Comparison of ENCODE assay signal across 14 cellular contexts in the genomic region with DNA sequence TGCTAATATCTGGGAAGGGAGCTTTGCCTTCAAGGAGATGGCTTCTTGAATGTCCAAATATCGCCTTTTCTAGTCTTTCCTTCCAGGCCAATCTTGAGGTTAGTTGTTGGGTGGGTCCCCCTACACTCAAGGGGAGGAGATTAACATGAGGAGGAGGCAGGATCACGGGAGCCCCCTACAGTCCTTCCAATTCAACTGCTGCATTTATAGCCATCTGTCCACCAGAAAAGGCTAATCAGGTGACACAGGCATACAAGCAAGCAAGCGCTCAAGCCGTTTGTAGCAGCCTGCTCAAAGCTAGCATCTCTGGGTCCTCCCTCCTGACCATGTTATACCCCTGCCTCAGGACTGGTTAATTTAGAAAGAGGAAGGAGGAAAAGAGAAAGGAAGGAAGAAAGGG.
DNase-seq lines count a peak whose midpoint lies in the region; ATAC-seq and TF ChIP-seq lines count a peak whose summit lies in the region.
"Had no signal": no experiment of that assay in that cellular context is flagged by ENCODE, and none has a peak within 500 bp of the region (broad histone marks: within the 10 kb centered on the region; RNA-seq: fewer than 3 reads in every experiment).

No MANE protein-coding gene starts in this region.

- H3F3A ChIP-seq in neural cell (ENCODE audit: insufficient read depth, low read length, poor library complexity, severe bottlenecking) = no peaks in the 10 kb centered on the region

- H3K27me3 ChIP-seq in neural cell (ENCODE audit: insufficient read depth, low read depth, low read length) = no peaks in the 10 kb centered on the region
- peaks cover 45% of the 10 kb centered on the region for H3K27me3 ChIP-seq in left ventricle myocardium inferior (ENCODE audit: low read depth)

- H3K36me3 ChIP-seq in neural cell (ENCODE audit: insufficient read depth, low read length) = no peaks in the 10 kb centered on the region
- no peaks in the 10 kb centered on the region for H3K36me3 ChIP-seq in left ventricle myocardium inferior

- peaks cover 5% of the 10 kb centered on the region for H3K9me3 ChIP-seq in neural cell (ENCODE audit: low read length)
- no peaks in the 10 kb centered on the region for H3K9me3 ChIP-seq in left ventricle myocardium inferior (replicated peaks)

- no peak overlapping the region for H3K27ac Mint-ChIP-seq in activated naive CD8-positive, alpha-beta T cell treated with anti-CD3 and anti-CD28 coated beads for 36 hours
- H3K27ac Mint-ChIP-seq: activated CD4-positive, alpha-beta T cell treated with anti-CD3 and anti-CD28 coated beads, Interleukin-2, amount 10 ng/mL, durations not matched to agents 24 days and 14 days had no signal

- intact Hi-C loops in left ventricle myocardium inferior (cut with micrococcal nuclease) = no loop called here

- H4K20me1 ChIP-seq in neural cell (ENCODE audit: insufficient read depth) = no peaks in the 10 kb centered on the region

- no peaks in the 10 kb centered on the region for H3K9me3 Mint-ChIP-seq in activated naive CD8-positive, alpha-beta T cell treated with anti-CD3 and anti-CD28 coated beads for 36 hours
- H3K9me3 Mint-ChIP-seq: activated CD4-positive, alpha-beta T cell treated with anti-CD3 and anti-CD28 coated beads, Interleukin-2, amount 10 ng/mL, durations not matched to agents 24 days and 14 days had no signal

- peak overlapping the region; percentile 4 for H2AFZ ChIP-seq in neural cell (ENCODE audit: low read depth, low read length)

- no peak for TF ChIP-seq RAD21 in neural cell (conservative IDR thresholded peaks at IDR 0.05)

- no peaks in the 10 kb centered on the region for H3K79me2 ChIP-seq in neural cell (replicated peaks; ENCODE audit: insufficient read depth, low read length)

- peaks cover 9% of the 10 kb centered on the region for H3K27me3 Mint-ChIP-seq in activated naive CD8-positive, alpha-beta T cell treated with anti-CD3 and anti-CD28 coated beads for 36 hours

- H3K4me1 Mint-ChIP-seq in activated naive CD8-positive, alpha-beta T cell treated with anti-CD3 and anti-CD28 coated beads for 36 hours = peaks cover 5% of the 10 kb centered on the region

- H3K36me3 Mint-ChIP-seq in activated naive CD8-positive, alpha-beta T cell treated with anti-CD3 and anti-CD28 coated beads for 36 hours = no peaks in the 10 kb centered on the region

- H3K9me2 ChIP-seq in neural cell (ENCODE audit: insufficient read depth, low read length) = no peaks in the 10 kb centered on the region

- DNase-seq in ELF-1 (ENCODE audit: low read depth, low spot score) = peak; percentile 32
- DNase-seq in NAMALWA (ENCODE audit: low spot score) = peak; percentile 26
- DNase-seq in astrocyte of the spinal cord (ENCODE audit: low read depth, low spot score) = no peak
- DNase-seq in left ventricle myocardium inferior = no peak
- DNase-seq in NCI-H187 (lab: John Stamatoyannopoulos, UW) = no peak
- DNase-seq in activated naive CD8-positive, alpha-beta T cell treated with anti-CD3 and anti-CD28 coated beads for 36 hours = no peak
- DNase-seq: activated CD4-positive, alpha-beta T cell treated with anti-CD3 and anti-CD28 coated beads, Interleukin-2, amount 10 ng/mL, durations not matched to agents 24 days and 14 days; foreskin melanocyte; stimulated activated CD4-positive, alpha-beta T cell treated with anti-CD3 and anti-CD28 coated beads, Interleukin-1b, Interleukin-23, amount 100 ng/mL, for 48 hours; stimulated activated naive CD4-positive, alpha-beta T cell treated with Interleukin-2 at 50 U/mL for 16 hours had no signal

- H3K4me2 ChIP-seq in neural cell (ENCODE audit: low read length) = no peak overlapping the region

- H3K4me3 ChIP-seq in astrocyte of the spinal cord (ENCODE audit: low read depth, low read length) (no peak overlapping the region), neural cell (ENCODE audit: low read length) (no peak overlapping the region), left ventricle myocardium inferior (no peak overlapping the region)
- H3K4me3 ChIP-seq: SK-N-MC had no signal

- H3K9ac ChIP-seq in neural cell (ENCODE audit: low read length) = no peak overlapping the region

- no peaks in the 10 kb centered on the region for H3K4me1 ChIP-seq in left ventricle myocardium inferior

- H3K27ac ChIP-seq in neural cell (ENCODE audit: low read length) = no peak overlapping the region
- H3K27ac ChIP-seq in left ventricle myocardium inferior (replicated peaks) = no peak overlapping the region
- H3K27ac ChIP-seq: SK-N-MC had no signal

- ATAC-seq in HG02870 (IDR thresholded peaks at IDR 0.05; ENCODE audit: unreplicated experiment) = no peak
- ATAC-seq: left lobe of liver had no signal

- no peak for TF ChIP-seq EP300 in neural cell (conservative IDR thresholded peaks at IDR 0.05; ENCODE audit: poor library complexity, severe bottlenecking)

- no peak overlapping the region for H3K4me3 Mint-ChIP-seq in activated naive CD8-positive, alpha-beta T cell treated with anti-CD3 and anti-CD28 coated beads for 36 hours
- H3K4me3 Mint-ChIP-seq: activated CD4-positive, alpha-beta T cell treated with anti-CD3 and anti-CD28 coated beads, Interleukin-2, amount 10 ng/mL, durations not matched to agents 24 days and 14 days had no signal

- peak; percentile 29 for TF ChIP-seq CTCF in astrocyte of the spinal cord (IDR thresholded peaks at IDR 0.05; ENCODE audit: low read depth, low read length)
- TF ChIP-seq CTCF in neural cell (IDR thresholded peaks at IDR 0.05; ENCODE audit: poor library complexity, severe bottlenecking) = no peak
- no peak for TF ChIP-seq CTCF in left ventricle myocardium inferior (IDR thresholded peaks at IDR 0.05; ENCODE audit: borderline replicate concordance)

- in situ Hi-C loops in astrocyte of the spinal cord (cut with HindIII; ENCODE audit: low sequenced_read_pairs) = no loop called here

TF ChIP-seq in neural cell, 6 proteins besides CTCF, POLR2A, EP300 and RAD21:
- TF ChIP-seq, protein P1, sequence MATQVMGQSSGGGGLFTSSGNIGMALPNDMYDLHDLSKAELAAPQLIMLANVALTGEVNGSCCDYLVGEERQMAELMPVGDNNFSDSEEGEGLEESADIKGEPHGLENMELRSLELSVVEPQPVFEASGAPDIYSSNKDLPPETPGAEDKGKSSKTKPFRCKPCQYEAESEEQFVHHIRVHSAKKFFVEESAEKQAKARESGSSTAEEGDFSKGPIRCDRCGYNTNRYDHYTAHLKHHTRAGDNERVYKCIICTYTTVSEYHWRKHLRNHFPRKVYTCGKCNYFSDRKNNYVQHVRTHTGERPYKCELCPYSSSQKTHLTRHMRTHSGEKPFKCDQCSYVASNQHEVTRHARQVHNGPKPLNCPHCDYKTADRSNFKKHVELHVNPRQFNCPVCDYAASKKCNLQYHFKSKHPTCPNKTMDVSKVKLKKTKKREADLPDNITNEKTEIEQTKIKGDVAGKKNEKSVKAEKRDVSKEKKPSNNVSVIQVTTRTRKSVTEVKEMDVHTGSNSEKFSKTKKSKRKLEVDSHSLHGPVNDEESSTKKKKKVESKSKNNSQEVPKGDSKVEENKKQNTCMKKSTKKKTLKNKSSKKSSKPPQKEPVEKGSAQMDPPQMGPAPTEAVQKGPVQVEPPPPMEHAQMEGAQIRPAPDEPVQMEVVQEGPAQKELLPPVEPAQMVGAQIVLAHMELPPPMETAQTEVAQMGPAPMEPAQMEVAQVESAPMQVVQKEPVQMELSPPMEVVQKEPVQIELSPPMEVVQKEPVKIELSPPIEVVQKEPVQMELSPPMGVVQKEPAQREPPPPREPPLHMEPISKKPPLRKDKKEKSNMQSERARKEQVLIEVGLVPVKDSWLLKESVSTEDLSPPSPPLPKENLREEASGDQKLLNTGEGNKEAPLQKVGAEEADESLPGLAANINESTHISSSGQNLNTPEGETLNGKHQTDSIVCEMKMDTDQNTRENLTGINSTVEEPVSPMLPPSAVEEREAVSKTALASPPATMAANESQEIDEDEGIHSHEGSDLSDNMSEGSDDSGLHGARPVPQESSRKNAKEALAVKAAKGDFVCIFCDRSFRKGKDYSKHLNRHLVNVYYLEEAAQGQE (IDR thresholded peaks at IDR 0.05; ENCODE audit: borderline replicate concordance) = no peak
- TF ChIP-seq POLR2AphosphoS5 (IDR thresholded peaks at IDR 0.05) (no peak), EZH2 (IDR thresholded peaks at IDR 0.05; ENCODE audit: borderline replicate concordance, insufficient read depth, low read length, poor library complexity, severe bottlenecking) (no peak), SMC3 (conservative IDR thresholded peaks at IDR 0.05; ENCODE audit: poor library complexity) (no peak), MXI1 (conservative IDR thresholded peaks at IDR 0.05; ENCODE audit: poor library complexity, severe bottlenecking) (no peak), TAF1 (IDR thresholded peaks at IDR 0.05; ENCODE audit: low read depth) (no peak)

Comparison
In these comparisons a context has a peak if more than half of its experiments do, and no peak if none do; other contexts are left out.
1. DNase-seq: peak in ELF-1 (single experiment) and NAMALWA (single experiment); none in astrocyte of the spinal cord (single experiment), left ventricle myocardium inferior (single experiment), NCI-H187 (0 of 2) and activated naive CD8-positive, alpha-beta T cell treated with anti-CD3 and anti-CD28 coated beads for 36 hours (single experiment).